Comparison of ENCODE assay signal across 23 cellular contexts in genomic region chr10:58350023-58350422, GRCh38.
"Had no signal": no experiment of that assay in that cellular context is flagged by ENCODE, and none has a peak within 500 bp of the region (broad histone marks: within the 10 kb centered on the region; RNA-seq: fewer than 3 reads in every experiment).

No MANE protein-coding gene starts in this region.

- H3K36me3 Mint-ChIP-seq: immature natural killer cell had no signal

- H3K27me3 ChIP-seq: foreskin keratinocyte, hepatocyte, left lung, thyroid gland had no signal

- ATAC-seq: foreskin keratinocyte had no signal

- H3K4me1 ChIP-seq: foreskin keratinocyte, thyroid gland had no signal

- H3K27me3 Mint-ChIP-seq: activated naive CD8-positive, alpha-beta T cell treated with anti-CD3 and anti-CD28 coated beads for 36 hours; stimulated activated naive CD8-positive, alpha-beta T cell treated with anti-CD3 and anti-CD28 coated beads, Interleukin-15, Interleukin-2, amounts not matched to agents 100 ng/mL and 50 ng/mL, for 24 hours had no signal

- H3K4me2 ChIP-seq: hepatocyte had no signal

- H3K9me3 Mint-ChIP-seq: activated naive CD8-positive, alpha-beta T cell treated with anti-CD3 and anti-CD28 coated beads for 36 hours; immature natural killer cell; neural crest cell; stimulated activated naive CD8-positive, alpha-beta T cell treated with anti-CD3 and anti-CD28 coated beads, Interleukin-15, Interleukin-2, amounts not matched to agents 100 ng/mL and 50 ng/mL, for 24 hours; T-helper 1 cell treated with Interleukin-12 subunit alpha and Interleukin-12 subunit beta and Interleukin-4 antibody, amounts not matched to agents 30 μg/mL and 1 μg/mL, for 36 hours had no signal

- H2AFZ ChIP-seq: hepatocyte had no signal

- DNase-seq: activated CD4-positive, alpha-beta T cell treated with anti-CD3 and anti-CD28 coated beads for 4 hours; activated CD4-positive, alpha-beta T cell treated with anti-CD3 and anti-CD28 coated beads, Interleukin-2, amount 50 U/mL, for 48 hours; activated CD4-positive, CD25-positive, alpha-beta regulatory T cell; activated naive CD4-positive, alpha-beta T cell treated with Interleukin-2 at 50 U/mL for 16 hours; activated naive CD8-positive, alpha-beta T cell treated with anti-CD3 and anti-CD28 coated beads for 36 hours; activated T-cell treated with anti-CD3 and anti-CD28 coated beads, Interleukin-2, amount 50 U/mL, for 48 hours; central memory CD4-positive, alpha-beta T cell; effector memory CD4-positive, alpha-beta T cell; foreskin keratinocyte; glutamatergic neuron; immature natural killer cell; left lung; midbrain; posterior cingulate gyrus; retina; stimulated activated CD4-positive, alpha-beta T cell treated with anti-CD3 and anti-CD28 coated beads, Interleukin-12 subunit alpha, Interleukin-12 subunit beta, amount 100 ng/mL, for 4 hours; substantia nigra; thyroid gland had no signal

- FAIRE-seq: astrocyte had no signal

- H3K9me3 ChIP-seq: left lung, thyroid gland had no signal

- H3K4me3 ChIP-seq: hepatocyte, left lung, thyroid gland had no signal

- H3K4me3 Mint-ChIP-seq: activated naive CD8-positive, alpha-beta T cell treated with anti-CD3 and anti-CD28 coated beads for 36 hours; immature natural killer cell; neural crest cell; stimulated activated naive CD8-positive, alpha-beta T cell treated with anti-CD3 and anti-CD28 coated beads, Interleukin-15, Interleukin-2, amounts not matched to agents 100 ng/mL and 50 ng/mL, for 24 hours; T-helper 1 cell treated with Interleukin-12 subunit alpha and Interleukin-12 subunit beta and Interleukin-4 antibody, amounts not matched to agents 30 μg/mL and 1 μg/mL, for 36 hours had no signal

- H3K27ac Mint-ChIP-seq: activated naive CD8-positive, alpha-beta T cell treated with anti-CD3 and anti-CD28 coated beads for 36 hours; immature natural killer cell; stimulated activated naive CD8-positive, alpha-beta T cell treated with anti-CD3 and anti-CD28 coated beads, Interleukin-15, Interleukin-2, amounts not matched to agents 100 ng/mL and 50 ng/mL, for 24 hours; T-helper 1 cell treated with Interleukin-12 subunit alpha and Interleukin-12 subunit beta and Interleukin-4 antibody, amounts not matched to agents 30 μg/mL and 1 μg/mL, for 36 hours had no signal

- H3K36me3 ChIP-seq: left lung, thyroid gland had no signal

- H3K27ac ChIP-seq: foreskin keratinocyte, hepatocyte, thyroid gland had no signal
